ENCODE assay signal across 13 cellular contexts in genomic region chr17:49249292-49249794, GRCh38. TPM values are rescaled to one million over a fixed set of nuclear protein-coding genes. Genes with fewer than 3 reads are reported as not detected.
DNase-seq lines count a peak whose midpoint lies in the region; ATAC-seq, FAIRE-seq and TF ChIP-seq lines count a peak whose summit lies in the region.
"Had no signal": no experiment of that assay in that cellular context is flagged by ENCODE, and none has a peak within 500 bp of the region (broad histone marks: within the 10 kb centered on the region; RNA-seq: fewer than 3 reads in every experiment).

No MANE protein-coding gene starts in this region.

- H3K4me2 ChIP-seq in A549 = peak overlapping the region; percentile 27; the same call in 1 of the 3 replicates

- peaks cover 20% of the 10 kb centered on the region for H3K4me1 ChIP-seq in A549

- TF ChIP-seq EP300 in A549 (IDR thresholded peaks at IDR 0.05) = no peak
- TF ChIP-seq EP300 in Ishikawa (IDR thresholded peaks at IDR 0.05; ENCODE audit: borderline replicate concordance) = peak; percentile 83; the same call in 1 of the 2 replicates

- DNase-seq in A549 (ENCODE audit: low read depth in 1 of 2, low spot score in 1 of 2) (no peak), amniotic epithelial cell (ENCODE audit: low read depth) (peak; percentile 24), left colon (peak in 1 of 2 donors; percentile 22), GM10266 (ENCODE audit: extremely low spot score) (no peak)
- DNase-seq: activated CD4-positive, CD25-positive, alpha-beta regulatory T cell treated with anti-CD3 and anti-CD28 coated beads, Interleukin-2, amount 50 U/mL, for 72 hours; NCI-H1436 treated with DMSO at 0.1 percent for 48 hours had no signal

- no peak for TF ChIP-seq POLR2A in A549 (IDR thresholded peaks at IDR 0.05; ENCODE audit: low read length)

- no peak for TF ChIP-seq CTCF in A549 (IDR thresholded peaks at IDR 0.05)
- no peak for TF ChIP-seq CTCF in GM10266 (IDR thresholded peaks at IDR 0.05; ENCODE audit: control insufficient read depth, insufficient read depth, low read depth, missing control alignments)

- FAIRE-seq in A549 (lab: Jason Lieb, UNC) = no peak

- peak overlapping the region; percentile 14 to 26; a peak in 2 of 6 replicates for H3K27ac ChIP-seq in A549
- H3K27ac ChIP-seq: gastroesophageal sphincter, HL-60 had no signal

- CTCF ChIA-PET in A549 (lab: Yijun Ruan, JAX) = interaction anchor here (1.1 to 2.5 kb wide), 6 partner anchors 9 to 47 kb away, joined by 3 to 11 read pairs (median 6); no protein-coding TSS in a partner anchor

- ATAC-seq in A549 (peak; percentile 20 to 47; a peak in 5 of 6 replicates), left colon (peak; percentile 42), HG03097 (IDR thresholded peaks at IDR 0.05; ENCODE audit: low FRiP score, unreplicated experiment) (no peak), GM18873 (IDR thresholded peaks at IDR 0.05; ENCODE audit: low FRiP score, unreplicated experiment) (no peak), HG02571 (IDR thresholded peaks at IDR 0.05; ENCODE audit: unreplicated experiment) (no peak)
- ATAC-seq: gastroesophageal sphincter had no signal

- H3K4me3 ChIP-seq in A549 = no peak overlapping the region
- H3K4me3 ChIP-seq: gastroesophageal sphincter, lung had no signal

- TF ChIP-seq RAD21 in A549 (conservative IDR thresholded peaks at IDR 0.05 in 1 of 2, IDR thresholded peaks at IDR 0.05 in 1 of 2) = no peak
- no peak for TF ChIP-seq RAD21 in Ishikawa (IDR thresholded peaks at IDR 0.05; ENCODE audit: low read depth)

- intact Hi-C loops in left colon (cut with DNase I, micrococcal nuclease) = no loop called here

- POLR2A ChIA-PET in A549 (lab: Yijun Ruan, JAX) = interaction anchor here (1.4 kb wide), 1 partner anchor 11 kb away, joined by 4 read pairs; no protein-coding TSS in a partner anchor

- WGBS in A549 (ENCODE audit: missing lambda C conversion rate) = 34% methylated on average over 10 of the region's 10 CpGs

- H3K9me3 ChIP-seq in A549 = no peaks in the 10 kb centered on the region
- H3K9me3 ChIP-seq: gastroesophageal sphincter had no signal

TF ChIP-seq in A549, 52 proteins besides CTCF, POLR2A, EP300 and RAD21:
- TF ChIP-seq CEBPB (IDR thresholded peaks at IDR 0.05) (no peak), FOXS1 (CRISPR knock-in tag; IDR thresholded peaks at IDR 0.05) (no peak), CHD4 (IDR thresholded peaks at IDR 0.05; ENCODE audit: borderline replicate concordance) (no peak), ZSCAN20 (CRISPR knock-in tag; IDR thresholded peaks at IDR 0.05) (no peak), JUNB (IDR thresholded peaks at IDR 0.05) (no peak), MYC (IDR thresholded peaks at IDR 0.05; ENCODE audit: borderline replicate concordance, low read length) (no peak), KDM5A (IDR thresholded peaks at IDR 0.05) (no peak), HES2 (IDR thresholded peaks at IDR 0.05) (no peak), HOXA7 (CRISPR knock-in tag; IDR thresholded peaks at IDR 0.05) (no peak)

TF ChIP-seq in Ishikawa, 13 proteins besides CTCF, POLR2A, EP300 and RAD21:
- TF ChIP-seq CEBPB (IDR thresholded peaks at IDR 0.05) (no peak), YY1 (IDR thresholded peaks at IDR 0.05; ENCODE audit: low read depth) (peak; percentile 57; the same call in 1 of the 2 replicates), REST (IDR thresholded peaks at IDR 0.05; ENCODE audit: low read depth) (no peak), TAF1 (IDR thresholded peaks at IDR 0.05; ENCODE audit: low read depth) (no peak), FOXM1 (IDR thresholded peaks at IDR 0.05; ENCODE audit: borderline replicate concordance, low read depth) (peak; percentile 66; the same call in 1 of the 2 replicates), NFIC (IDR thresholded peaks at IDR 0.05) (peak; percentile 92), EGR1 (IDR thresholded peaks at IDR 0.05) (no peak), MAX (IDR thresholded peaks at IDR 0.05) (peak; percentile 60; the same call in 1 of the 2 replicates), USF1 (IDR thresholded peaks at IDR 0.05) (peak; percentile 37), TEAD4 (IDR thresholded peaks at IDR 0.05) (peak; percentile 68), TCF12 (IDR thresholded peaks at IDR 0.05; ENCODE audit: low read depth) (peak; percentile 90), CREB1 (IDR thresholded peaks at IDR 0.05; ENCODE audit: low read depth) (no peak), ZBTB7A (IDR thresholded peaks at IDR 0.05; ENCODE audit: low read depth) (peak; percentile 80; the same call in 1 of the 2 replicates)

RNA-seq across cellular contexts. Expression of gene PHOSPHO1, which starts 18.8 kb away (rescaled TPM):
- 0.32 and 0.34 TPM in 2 replicates for polyA plus RNA-seq in A549 (2011; rRNA removed)
- 0.78 and 0.97 TPM in 2 replicates for polyA plus RNA-seq in A549 (2012; cell fraction: cytosol; rRNA removed)
- polyA plus RNA-seq in A549 (2012; cell fraction: nucleus; rRNA removed) = 0.92 and 0.97 TPM in 2 replicates
- 0.98 to 1.6 TPM (median 1.1 TPM) in 3 replicates for polyA plus RNA-seq in A549 (2017; fragmentation: RNase III; extraction: RNeasy Plus Mini Kit Qiagen cat#74134 plus additional on column Dnase treatment)
- polyA minus RNA-seq in A549 (2011; rRNA and poly(A)+ RNA removed) = 0.10 and 0.70 TPM in 2 replicates
- not detected for total RNA-seq in left colon

RNA-seq across cellular contexts. Expression of gene ABI3, which starts 38.8 kb away (rescaled TPM):
- polyA plus RNA-seq in A549 (2011; rRNA removed) = not detected in 2 replicates
- not detected in 2 replicates for polyA plus RNA-seq in A549 (2012; cell fraction: cytosol; rRNA removed)
- polyA plus RNA-seq in A549 (2012; cell fraction: nucleus; rRNA removed) = 0.02 TPM in 1 of 2 replicates, not detected in the other
- not detected in 3 replicates for polyA plus RNA-seq in A549 (2017; fragmentation: RNase III; extraction: RNeasy Plus Mini Kit Qiagen cat#74134 plus additional on column Dnase treatment)
- not detected in 2 replicates for polyA minus RNA-seq in A549 (2011; rRNA and poly(A)+ RNA removed)
- 1 to 10 TPM; 3.4 to 7.6 TPM for total RNA-seq in left colon

RNA-seq across cellular contexts. Expression of gene GNGT2, which starts 39.0 kb away (rescaled TPM):
- not detected in 2 replicates for polyA plus RNA-seq in A549 (2011; rRNA removed)
- polyA plus RNA-seq in A549 (2012; cell fraction: cytosol; rRNA removed) = 0.04 and 0.21 TPM in 2 replicates
- not detected in 2 replicates for polyA plus RNA-seq in A549 (2012; cell fraction: nucleus; rRNA removed)
- 0.25 to 0.34 TPM (median 0.31 TPM) in 3 replicates for polyA plus RNA-seq in A549 (2017; fragmentation: RNase III; extraction: RNeasy Plus Mini Kit Qiagen cat#74134 plus additional on column Dnase treatment)
- not detected in 2 replicates for polyA minus RNA-seq in A549 (2011; rRNA and poly(A)+ RNA removed)
- total RNA-seq in left colon = 1 to 10 TPM; 1.3 to 1.4 TPM

Comparison
In these comparisons a context has a peak if more than half of its experiments do, and no peak if none do; other contexts are left out.
1. ATAC-seq: peak in A549 (2 of 2) and left colon (single experiment); none in HG03097 (single experiment), GM18873 (single experiment) and HG02571 (single experiment).